ENCODE assay signal across 9 cellular contexts in the genomic region with DNA sequence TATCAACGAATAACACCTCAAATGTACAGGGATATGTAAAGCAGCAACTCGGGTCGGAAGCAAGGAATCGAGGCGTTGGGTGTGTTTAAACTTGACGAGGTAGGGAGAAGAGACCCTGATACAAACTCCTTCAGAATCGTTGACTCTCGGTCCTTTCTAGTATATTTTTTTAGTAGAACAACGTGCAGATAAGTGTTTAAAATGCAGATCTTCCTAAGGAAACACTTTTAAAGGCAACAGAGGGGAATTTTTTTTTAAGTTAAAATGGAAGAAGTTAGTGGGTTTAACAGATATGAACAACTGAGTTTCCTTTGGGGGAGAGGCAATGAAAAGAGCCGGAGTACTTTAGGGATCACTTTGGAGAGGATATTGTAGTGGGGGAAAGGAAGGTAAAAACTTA. TPM values are rescaled to one million over a fixed set of nuclear protein-coding genes. Genes with fewer than 3 reads are reported as not detected.
DNase-seq lines count a peak whose midpoint lies in the region; ATAC-seq, FAIRE-seq and TF ChIP-seq lines count a peak whose summit lies in the region.
"Had no signal": no experiment of that assay in that cellular context is flagged by ENCODE, and none has a peak within 500 bp of the region (broad histone marks: within the 10 kb centered on the region; RNA-seq: fewer than 3 reads in every experiment).

No MANE protein-coding gene starts in this region.

- H3K4me1 ChIP-seq in Caco-2 (peaks cover 6% of the 10 kb centered on the region), OCI-LY3 (ENCODE audit: low read length) (peaks cover 26% of the 10 kb centered on the region), pancreas (peaks cover 0 to 32% (median 24%) of the 10 kb centered on the region in 3 donors)

- peaks cover 30% of the 10 kb centered on the region for H4K20me1 ChIP-seq in OCI-LY3 (ENCODE audit: insufficient read depth, low read length)

- BruUV-seq in Caco-2 (replicated peaks; lab: Mats Ljungman, UMichigan): no TSS peak

- no peak overlapping the region for H3K27ac ChIP-seq in OCI-LY3 (ENCODE audit: low read length)
- peak overlapping the region in 2 of 4 donors; percentile 95 to 97 for H3K27ac ChIP-seq in pancreas

- no peaks in the 10 kb centered on the region for H3K36me3 ChIP-seq in Caco-2 (ENCODE audit: control insufficient read depth, insufficient read depth, low read length)
- peaks cover 6% of the 10 kb centered on the region for H3K36me3 ChIP-seq in OCI-LY3 (replicated peaks; ENCODE audit: low read depth, low read length)
- no peaks in the 10 kb centered on the region for H3K36me3 ChIP-seq in pancreas

- H3K4me2 ChIP-seq in OCI-LY3 (ENCODE audit: low read length): peak overlapping the region; percentile 77

- DNase-seq in Caco-2 (no peak), endothelial cell (ENCODE audit: low spot score) (no peak), pancreas (no peak), NCI-H345 treated with DMSO at 0.1 percent for 48 hours (lab: John Stamatoyannopoulos, UW; ENCODE audit: unreplicated experiment) (no peak), NCI-H524 (lab: John Stamatoyannopoulos, UW) (no peak)
- DNase-seq: stimulated activated CD4-positive, alpha-beta T cell treated with anti-CD3 and anti-CD28 coated beads, Interleukin-4, amount 100 ng/mL, for 1 hour had no signal

- H3K4me1 Mint-ChIP-seq in Caco-2 (ENCODE audit: low read depth, unreplicated experiment) (peaks cover 14% of the 10 kb centered on the region), endothelial cell (ENCODE audit: unreplicated experiment) (peaks cover 38% of the 10 kb centered on the region)

- no peak for ATAC-seq in pancreas
- ATAC-seq in HG02852 (IDR thresholded peaks at IDR 0.05; ENCODE audit: unreplicated experiment): no peak
- ATAC-seq in GM19397 (IDR thresholded peaks at IDR 0.05; ENCODE audit: unreplicated experiment): no peak

- no peak for TF ChIP-seq CTCF in Caco-2 (IDR thresholded peaks at IDR 0.05; ENCODE audit: insufficient read depth in 1 of 2, low read depth in 1 of 2, low read length in 1 of 2, severe bottlenecking in 1 of 2, unreplicated experiment in 1 of 2)
- TF ChIP-seq CTCF in OCI-LY3 (IDR thresholded peaks at IDR 0.05; ENCODE audit: low read depth, low read length): no peak
- TF ChIP-seq CTCF in endothelial cell (IDR thresholded peaks at IDR 0.05; ENCODE audit: unreplicated experiment): no peak
- TF ChIP-seq CTCF in pancreas (IDR thresholded peaks at IDR 0.05): no peak

- CTCF ChIA-PET in Caco-2 (lab: Charles Lee): no interaction called here

- H3K9me3 ChIP-seq in Caco-2 (no peaks in the 10 kb centered on the region), OCI-LY3 (ENCODE audit: insufficient read depth, low read length) (no peaks in the 10 kb centered on the region), pancreas (no peaks in the 10 kb centered on the region)

- H3K27ac Mint-ChIP-seq in Caco-2 (ENCODE audit: unreplicated experiment): peak overlapping the region; percentile 90
- peak overlapping the region; percentile 99 for H3K27ac Mint-ChIP-seq in endothelial cell (ENCODE audit: unreplicated experiment)

- intact Hi-C loops in Caco-2 (cut with micrococcal nuclease; ENCODE audit: unreplicated experiment): loop anchor here (2.0 to 10.0 kb wide), 4 partner anchors 112 to 856 kb away; partner anchors contain the start of genes B3GALNT1 and PPM1L
- intact Hi-C loops in pancreas (cut with DNase I): no loop called here

- WGBS in pancreas, 2 donors: 8 to 12% methylated on average over 10 of the region's 10 CpGs

- H3K4me3 Mint-ChIP-seq in Caco-2 (ENCODE audit: unreplicated experiment): peak overlapping the region; percentile 88
- H3K4me3 Mint-ChIP-seq in endothelial cell (ENCODE audit: unreplicated experiment): peak overlapping the region; percentile 92

- no peak for FAIRE-seq in pancreas (lab: Jason Lieb, UNC)

- H3K27me3 Mint-ChIP-seq in Caco-2 (ENCODE audit: insufficient read depth, unreplicated experiment): no peaks in the 10 kb centered on the region
- H3K27me3 Mint-ChIP-seq in endothelial cell (ENCODE audit: unreplicated experiment): peaks cover 22% of the 10 kb centered on the region

- H3K27me3 ChIP-seq in Caco-2 (replicated peaks; ENCODE audit: control insufficient read depth, insufficient read depth, low read length) (no peaks in the 10 kb centered on the region), OCI-LY3 (ENCODE audit: low read depth, low read length) (no peaks in the 10 kb centered on the region), pancreas (no peaks in the 10 kb centered on the region)

- peak overlapping the region; percentile 93 for H3K9ac ChIP-seq in OCI-LY3 (ENCODE audit: low read length)

- no peaks in the 10 kb centered on the region for H3K9me3 Mint-ChIP-seq in Caco-2 (ENCODE audit: unreplicated experiment)
- no peaks in the 10 kb centered on the region for H3K9me3 Mint-ChIP-seq in endothelial cell (ENCODE audit: unreplicated experiment)

- H3K4me3 ChIP-seq in Caco-2 (ENCODE audit: low read depth, low read length) (peak overlapping the region; percentile 50), OCI-LY3 (ENCODE audit: low read length) (peak overlapping the region; percentile 90), pancreas (peak overlapping the region; percentile 64 to 79 (median 74))

- H3K79me2 ChIP-seq in OCI-LY3 (ENCODE audit: low read length): peaks cover 42% of the 10 kb centered on the region

- POLR2A ChIA-PET in Caco-2 (lab: Charles Lee): no interaction called here

- no peak overlapping the region for H2AFZ ChIP-seq in OCI-LY3 (ENCODE audit: low read depth, low read length)

- H3K36me3 Mint-ChIP-seq in Caco-2 (ENCODE audit: insufficient read depth, unreplicated experiment): peaks cover 34% of the 10 kb centered on the region
- peaks cover 31% of the 10 kb centered on the region for H3K36me3 Mint-ChIP-seq in endothelial cell (ENCODE audit: low read depth, unreplicated experiment)

RNA-seq across cellular contexts. Expression of gene KPNA4, which starts 1.1 kb away (rescaled TPM):
- total RNA-seq in Caco-2 (2022) (53.5 and 60.5 TPM in 2 replicates), endothelial cell (ENCODE audit: unreplicated experiment) (57.1 TPM), pancreas (10 to 100 TPM; 15.9 to 23.9 (median 19.0) TPM)
- 1 to 10 TPM; 5.8 to 6.5 TPM for polyA plus RNA-seq in pancreas
